In genomic region chr1:220487297-220487820, GRCh38 we compare ENCODE assay signal across 9 cellular contexts. TPM values are rescaled to one million over a fixed set of nuclear protein-coding genes. Genes with fewer than 3 reads are reported as not detected.
A peak's percentile ranks its signal among the peaks of the same experiment; 100 is the strongest.
DNase-seq lines count a peak whose midpoint lies in the region; ATAC-seq, FAIRE-seq and TF ChIP-seq lines count a peak whose summit lies in the region.
"Had no signal": no experiment of that assay in that cellular context is flagged by ENCODE, and none has a peak within 500 bp of the region (broad histone marks: within the 10 kb centered on the region; RNA-seq: fewer than 3 reads in every experiment).

No MANE protein-coding gene starts in this region.

- no peak overlapping the region for H3K4me3 Mint-ChIP-seq in astrocyte (ENCODE audit: unreplicated experiment)
- H3K4me3 Mint-ChIP-seq: activated naive CD8-positive, alpha-beta T cell had no signal

- peak overlapping the region; percentile 17 for H2AFZ ChIP-seq in astrocyte (ENCODE audit: low read depth, low read length)

- no peaks in the 10 kb centered on the region for H4K20me1 ChIP-seq in astrocyte (ENCODE audit: insufficient read depth, low read length)

- H3K4me2 ChIP-seq in astrocyte (ENCODE audit: low read length): no peak overlapping the region

- H3K27ac Mint-ChIP-seq in astrocyte (ENCODE audit: unreplicated experiment): peak overlapping the region; percentile 70
- H3K27ac Mint-ChIP-seq: activated naive CD8-positive, alpha-beta T cell had no signal

- no peak overlapping the region for H3K4me3 ChIP-seq in astrocyte (ENCODE audit: insufficient read depth, low read depth, low read length)
- H3K4me3 ChIP-seq in tibial artery: no peak overlapping the region

- H3K9me3 ChIP-seq in astrocyte (ENCODE audit: insufficient read depth, low read depth, low read length): no peaks in the 10 kb centered on the region
- no peaks in the 10 kb centered on the region for H3K9me3 ChIP-seq in tibial artery

- DNase-seq in NCI-H1436 treated with DMSO at 0.1 percent for 48 hours (lab: John Stamatoyannopoulos, UW) (peak; percentile 91), astrocyte (ENCODE audit: low read depth) (peak; percentile 51), non-pigmented ciliary epithelial cell (ENCODE audit: low read depth) (peak; percentile 10), tibial artery (no peak), NCI-H187 (lab: John Stamatoyannopoulos, UW) (no peak)
- no peak for DNase-seq in effector CD8-positive, alpha-beta T cell (lab: John Stamatoyannopoulos, UW)

- no peaks in the 10 kb centered on the region for H3K9me3 Mint-ChIP-seq in astrocyte (ENCODE audit: unreplicated experiment)

- peaks cover 7% of the 10 kb centered on the region for H3K4me1 Mint-ChIP-seq in astrocyte (ENCODE audit: low read depth, unreplicated experiment)

- H3K27me3 ChIP-seq in astrocyte (ENCODE audit: insufficient read depth, low read length) (no peaks in the 10 kb centered on the region), tibial artery (no peaks in the 10 kb centered on the region)

- ATAC-seq in GM19351 (IDR thresholded peaks at IDR 0.05; ENCODE audit: unreplicated experiment) (peak; percentile 50), GM18511 (IDR thresholded peaks at IDR 0.05; ENCODE audit: unreplicated experiment) (no peak)

- H3K79me2 ChIP-seq in astrocyte (ENCODE audit: insufficient read depth, low read length): no peaks in the 10 kb centered on the region

- no peaks in the 10 kb centered on the region for H3K27me3 Mint-ChIP-seq in astrocyte (ENCODE audit: low read depth, unreplicated experiment)

- intact Hi-C loops in tibial artery (cut with DNase I; ENCODE audit: low total_unique reads): no loop called here

- no peak overlapping the region for H3K27ac ChIP-seq in astrocyte (ENCODE audit: low read depth, low read length)
- no peak overlapping the region for H3K27ac ChIP-seq in tibial artery

- no peaks in the 10 kb centered on the region for H3K36me3 Mint-ChIP-seq in astrocyte (ENCODE audit: low read depth, unreplicated experiment)
- H3K36me3 Mint-ChIP-seq: activated naive CD8-positive, alpha-beta T cell had no signal

- H3K4me1 ChIP-seq in astrocyte (ENCODE audit: insufficient read depth, low read length) (no peaks in the 10 kb centered on the region), tibial artery (peaks cover 0 to 36% (median 9%) of the 10 kb centered on the region in 4 donors)

- no peak overlapping the region for H3K9ac ChIP-seq in astrocyte (ENCODE audit: low read length)

- H3K36me3 ChIP-seq in astrocyte (ENCODE audit: insufficient read depth, low read length) (no peaks in the 10 kb centered on the region), tibial artery (no peaks in the 10 kb centered on the region)

- FAIRE-seq in astrocyte (lab: Jason Lieb, UNC): no peak

- TF ChIP-seq CTCF in astrocyte (IDR thresholded peaks at IDR 0.05; ENCODE audit: insufficient read depth, low read depth, low read length) (no peak), tibial artery (IDR thresholded peaks at IDR 0.05) (no peak)

RNA-seq across cellular contexts. Expression of gene MARK1, which starts 40.6 kb away (rescaled TPM):
- total RNA-seq in astrocyte: 4.7 and 10.8 TPM in 2 replicates

Comparison
In these comparisons a context has a peak if more than half of its experiments do, and no peak if none do; other contexts are left out.
1. DNase-seq: peak in NCI-H1436 treated with DMSO at 0.1 percent for 48 hours (single experiment), astrocyte (single experiment) and non-pigmented ciliary epithelial cell (single experiment); none in tibial artery (0 of 2), NCI-H187 (0 of 2) and effector CD8-positive, alpha-beta T cell (single experiment).